In genomic region chr3:43691120-43692002, GRCh38 we compare ENCODE assay signal across 8 cellular contexts. TPM values are rescaled to one million over a fixed set of nuclear protein-coding genes. Genes with fewer than 3 reads are reported as not detected.
DNase-seq lines count a peak whose midpoint lies in the region; ATAC-seq lines count a peak whose summit lies in the region.

No MANE protein-coding gene starts in this region.

- peak overlapping the region; percentile 28 to 81 for H3K18ac ChIP-seq in mesenchymal stem cell (ENCODE audit: low read depth in 1 of 2, low read length in 2 of 2)

- H3K27ac ChIP-seq in mesenchymal stem cell (ENCODE audit: low read length, poor library complexity, severe bottlenecking): no peak overlapping the region

- no peaks in the 10 kb centered on the region for H3K9me3 ChIP-seq in mesenchymal stem cell (ENCODE audit: control insufficient read depth, low read length)

- H3K4ac ChIP-seq in mesenchymal stem cell (ENCODE audit: low read depth in 1 of 2, low read length in 2 of 2): peak overlapping the region in 1 of 2 experiments; percentile 47

- peak overlapping the region; percentile 86 to 93 for H3K4me3 ChIP-seq in mesenchymal stem cell (ENCODE audit: insufficient read depth in 1 of 2, low read depth in 1 of 2, low read length in 2 of 2)

- H3K14ac ChIP-seq in mesenchymal stem cell (ENCODE audit: low read length in 2 of 2): peak overlapping the region in 1 of 2 experiments; percentile 89

- H3K36me3 ChIP-seq in mesenchymal stem cell (ENCODE audit: control insufficient read depth in 1 of 2, insufficient read depth in 2 of 2, low read depth in 1 of 2, low read length in 2 of 2): no peaks in the 10 kb centered on the region

- peak overlapping the region; percentile 55 for H3K4me2 ChIP-seq in mesenchymal stem cell (ENCODE audit: low read length, poor library complexity, severe bottlenecking)

- H2AK5ac ChIP-seq in mesenchymal stem cell (ENCODE audit: low read length, severe bottlenecking): no peak overlapping the region

- peaks cover 10% of the 10 kb centered on the region for H3K4me1 ChIP-seq in mesenchymal stem cell (ENCODE audit: control insufficient read depth, insufficient read depth, low read depth, low read length)

- H3K79me1 ChIP-seq in mesenchymal stem cell (replicated peaks; ENCODE audit: low read length, poor library complexity, severe bottlenecking): peaks cover 7% of the 10 kb centered on the region

- H3K9ac ChIP-seq in mesenchymal stem cell (ENCODE audit: low read length): peak overlapping the region; percentile 90

- ATAC-seq in GM18502 (IDR thresholded peaks at IDR 0.05; ENCODE audit: poor library complexity, unreplicated experiment) (peak; percentile 49), HG02623 (IDR thresholded peaks at IDR 0.05; ENCODE audit: unreplicated experiment) (peak; percentile 29)

- peak overlapping the region; percentile 89 for H2AFZ ChIP-seq in mesenchymal stem cell (ENCODE audit: low read depth, low read length)

- peak overlapping the region in 1 of 2 experiments; percentile 56 for H3K23ac ChIP-seq in mesenchymal stem cell (ENCODE audit: low read length in 2 of 2)

- H4K91ac ChIP-seq in mesenchymal stem cell (ENCODE audit: low read length): peak overlapping the region; percentile 47

- H2BK12ac ChIP-seq in mesenchymal stem cell (ENCODE audit: low read length in 2 of 2): peak overlapping the region in 1 of 2 experiments; percentile 68

- DNase-seq in NCI-H2029 treated with DMSO at 0.1 percent for 48 hours (lab: John Stamatoyannopoulos, UW) (peak; percentile 62), mesenchymal stem cell (peak; percentile 59), HPDE6-E6E7 (ENCODE audit: extremely low spot score) (no peak)
- peak; percentile 15 for DNase-seq in activated CD4-positive, alpha-beta T cell treated with anti-CD3 and anti-CD28 coated beads, Interleukin-2, amount 50 U/mL, for 1 hour
- peak; percentile 10 for DNase-seq in effector CD8-positive, alpha-beta T cell (lab: John Stamatoyannopoulos, UW)
- DNase-seq in stimulated activated CD8-positive, alpha-beta memory T cell treated with anti-CD3 and anti-CD28 coated beads, Interleukin-15, amount 100 ng/mL, for 24 hours (ENCODE audit: low read depth): peak; percentile 3

- peak overlapping the region; percentile 78 for H2BK120ac ChIP-seq in mesenchymal stem cell (ENCODE audit: low read depth, low read length)

- H4K8ac ChIP-seq in mesenchymal stem cell (ENCODE audit: low read length): peak overlapping the region; percentile 69

- WGBS in mesenchymal stem cell: 2% methylated on average over 61 of the region's 72 CpGs

- H2BK15ac ChIP-seq in mesenchymal stem cell (ENCODE audit: low read depth, poor library complexity, severe bottlenecking): peak overlapping the region; percentile 85

- no peak overlapping the region for H2BK5ac ChIP-seq in mesenchymal stem cell (ENCODE audit: low read depth, low read length, poor library complexity, severe bottlenecking)

- H3K27me3 ChIP-seq in mesenchymal stem cell (ENCODE audit: control insufficient read depth in 1 of 2, insufficient read depth in 1 of 2, low read length in 2 of 2): no peaks in the 10 kb centered on the region

RNA-seq across cellular contexts. Expression of gene ABHD5, which starts 0.6 kb away (rescaled TPM):
- 11.5 TPM for polyA plus RNA-seq in mesenchymal stem cell (2013, experiment 1 of 2)
- 11.7 TPM for polyA plus RNA-seq in mesenchymal stem cell (2013, experiment 2 of 2)
